8 cellular contexts compared by ENCODE assay signal in genomic region chr4:122786296-122786695, GRCh38. TPM values are rescaled to one million over a fixed set of nuclear protein-coding genes. Genes with fewer than 3 reads are reported as not detected.
DNase-seq lines count a peak whose midpoint lies in the region; ATAC-seq and TF ChIP-seq lines count a peak whose summit lies in the region.
"Not testable (repeated sequence)": the region's sequence is repeated elsewhere in the genome, so short reads cannot be mapped to it uniquely, and the experiment has no call there.

No MANE protein-coding gene starts in this region.

- not testable (repeated sequence) for H3K4me1 ChIP-seq in trophoblast cell (ENCODE audit: control insufficient read depth in 1 of 2, insufficient read depth in 2 of 2, low read length in 2 of 2)
- peaks cover 6 to 19% (median 11%) of the 10 kb centered on the region in 4 donors for H3K4me1 ChIP-seq in transverse colon

- H3K36me3 Mint-ChIP-seq in activated CD8-positive, alpha-beta T cell treated with anti-CD3 and anti-CD28 coated beads, Interleukin-2, amount 10 ng/mL, durations not matched to agents 7 days and 5 days (ENCODE audit: low read depth); activated naive CD4-positive, alpha-beta T cell treated with anti-CD3 and anti-CD28 coated beads, Interleukin-2, amount 50 U/mL, for 72 hours: not testable (repeated sequence)

- not testable (repeated sequence) for H3K36me3 ChIP-seq in trophoblast cell (ENCODE audit: control insufficient read depth in 1 of 2, insufficient read depth in 2 of 2, low read length in 2 of 2); transverse colon

- not testable (repeated sequence) for H4K8ac ChIP-seq in trophoblast cell (ENCODE audit: low read depth, low read length)

- not testable (repeated sequence) for H3K27me3 ChIP-seq in trophoblast cell (ENCODE audit: insufficient read depth, low read length); transverse colon

- H3K9me3 Mint-ChIP-seq in activated CD8-positive, alpha-beta T cell treated with anti-CD3 and anti-CD28 coated beads, Interleukin-2, amount 10 ng/mL, durations not matched to agents 7 days and 5 days (ENCODE audit: insufficient read depth); activated naive CD4-positive, alpha-beta T cell treated with anti-CD3 and anti-CD28 coated beads, Interleukin-2, amount 50 U/mL, for 72 hours: not testable (repeated sequence)

- CTCF ChIA-PET in activated CD8-positive, alpha-beta T cell treated with anti-CD3 and anti-CD28 coated beads, Interleukin-2, amount 10 ng/mL, durations not matched to agents 7 days and 5 days (lab: Charles Lee) = not testable (repeated sequence)

- H3K4me2 ChIP-seq in trophoblast cell (ENCODE audit: low read length) = not testable (repeated sequence)

- not testable (repeated sequence) for H3K9ac ChIP-seq in trophoblast cell (ENCODE audit: low read length)

- not testable (repeated sequence) for H2BK120ac ChIP-seq in trophoblast cell (ENCODE audit: insufficient read depth, low read length, poor library complexity)

- H3K27me3 Mint-ChIP-seq in activated CD8-positive, alpha-beta T cell treated with anti-CD3 and anti-CD28 coated beads, Interleukin-2, amount 10 ng/mL, durations not matched to agents 7 days and 5 days (ENCODE audit: low read depth) = peaks cover 10% of the 10 kb centered on the region

- H3K79me2 ChIP-seq in trophoblast cell (ENCODE audit: control insufficient read depth, insufficient read depth, low read length, poor library complexity) = not testable (repeated sequence)

- TF ChIP-seq CTCF in GM12865 (IDR thresholded peaks at IDR 0.05; ENCODE audit: insufficient read depth, low read depth, low read length, missing control alignments); epithelial cell of proximal tubule (conservative IDR thresholded peaks at IDR 0.05; ENCODE audit: low read depth, low read length); transverse colon (IDR thresholded peaks at IDR 0.05): not testable (repeated sequence)

- not testable (repeated sequence) for H2BK12ac ChIP-seq in trophoblast cell (ENCODE audit: low read length)

- H2AFZ ChIP-seq in trophoblast cell (ENCODE audit: insufficient read depth, low read length, poor library complexity) = not testable (repeated sequence)

- H3K4me1 Mint-ChIP-seq in activated CD8-positive, alpha-beta T cell treated with anti-CD3 and anti-CD28 coated beads, Interleukin-2, amount 10 ng/mL, durations not matched to agents 7 days and 5 days (ENCODE audit: low read depth) = peaks cover 21% of the 10 kb centered on the region

- not testable (repeated sequence) for H4K12ac ChIP-seq in trophoblast cell (ENCODE audit: low read depth, low read length)

- not testable (repeated sequence) for H3K4me3 ChIP-seq in GM12865 (ENCODE audit: low read depth, low read length); epithelial cell of proximal tubule (ENCODE audit: low read depth, low read length); trophoblast cell (ENCODE audit: low read depth, low read length); transverse colon

- in situ Hi-C loops in transverse colon (cut with MboI; ENCODE audit: low pct_ligation_motif_present in 1 of 4, low pct_unique_long_range_greater_than_20kb in 1 of 4, low sequenced_read_pairs in 3 of 4) = not testable (repeated sequence)

- not testable (repeated sequence) for H3K27ac ChIP-seq in trophoblast cell (ENCODE audit: low read depth, low read length)
- H3K27ac ChIP-seq in transverse colon = peak overlapping the region in 1 of 4 donors; percentile 42

- H3K79me1 ChIP-seq in trophoblast cell (ENCODE audit: low read length) = not testable (repeated sequence)

- intact Hi-C loops in transverse colon (cut with DNase I; ENCODE audit: low total_unique reads) = not testable (repeated sequence)

- H2BK5ac ChIP-seq in trophoblast cell (ENCODE audit: low read depth, low read length, poor library complexity) = not testable (repeated sequence)

- DNase-seq in GM12865 (ENCODE audit: low read depth) = peak; percentile 6
- DNase-seq in HT1080 (ENCODE audit: low read depth) = peak; percentile 56
- DNase-seq in SW480 (ENCODE audit: low spot score) = peak; percentile 25
- not testable (repeated sequence) for DNase-seq in activated CD8-positive, alpha-beta T cell treated with anti-CD3 and anti-CD28 coated beads, Interleukin-2, amount 10 ng/mL, durations not matched to agents 7 days and 5 days
- DNase-seq in activated naive CD4-positive, alpha-beta T cell treated with anti-CD3 and anti-CD28 coated beads, Interleukin-2, amount 50 U/mL, for 72 hours (ENCODE audit: low spot score in 2 of 2) = peak in 1 of 2 donors; percentile 33
- DNase-seq in epithelial cell of proximal tubule (ENCODE audit: low read depth) = peak; percentile 32
- peak; percentile 28 to 55 for DNase-seq in trophoblast cell
- DNase-seq in transverse colon = peak; percentile 28

- not testable (repeated sequence) for TF ChIP-seq POLR2A in transverse colon (IDR thresholded peaks at IDR 0.05)

- not testable (repeated sequence) for H4K91ac ChIP-seq in trophoblast cell (ENCODE audit: low read depth, low read length)

- no CpG with 5 or more reads among the region's 4 CpGs for WGBS in trophoblast cell (ENCODE audit: extremely low coverage, insufficient coverage, insufficient read length)
- WGBS in transverse colon (ENCODE audit: low coverage in 1 of 2), 2 donors = 93 to 98% methylated on average over 4 of the region's 4 CpGs

- H2AK5ac ChIP-seq in trophoblast cell (ENCODE audit: low read length) = not testable (repeated sequence)

- H3K4me3 Mint-ChIP-seq in activated CD8-positive, alpha-beta T cell treated with anti-CD3 and anti-CD28 coated beads, Interleukin-2, amount 10 ng/mL, durations not matched to agents 7 days and 5 days = not testable (repeated sequence)

- POLR2A ChIA-PET in activated CD8-positive, alpha-beta T cell treated with anti-CD3 and anti-CD28 coated beads, Interleukin-2, amount 10 ng/mL, durations not matched to agents 7 days and 5 days (lab: Charles Lee) = not testable (repeated sequence)

- H3K18ac ChIP-seq in trophoblast cell (ENCODE audit: low read length) = not testable (repeated sequence)

- peak overlapping the region; percentile 32 for H3K27ac Mint-ChIP-seq in activated CD8-positive, alpha-beta T cell treated with anti-CD3 and anti-CD28 coated beads, Interleukin-2, amount 10 ng/mL, durations not matched to agents 7 days and 5 days
- H3K27ac Mint-ChIP-seq in activated naive CD4-positive, alpha-beta T cell treated with anti-CD3 and anti-CD28 coated beads, Interleukin-2, amount 50 U/mL, for 72 hours = peak overlapping the region; percentile 37 to 57

- H3K4ac ChIP-seq in trophoblast cell (ENCODE audit: low read depth, low read length) = not testable (repeated sequence)

- not testable (repeated sequence) for H3K9me3 ChIP-seq in trophoblast cell (ENCODE audit: insufficient read depth, low read depth, low read length); transverse colon

- H3K14ac ChIP-seq in trophoblast cell (ENCODE audit: low read length) = not testable (repeated sequence)

- ATAC-seq in activated CD8-positive, alpha-beta T cell treated with anti-CD3 and anti-CD28 coated beads, Interleukin-2, amount 10 ng/mL, durations not matched to agents 7 days and 5 days = not testable (repeated sequence)
- ATAC-seq in activated naive CD4-positive, alpha-beta T cell treated with anti-CD3 and anti-CD28 coated beads, Interleukin-2, amount 50 U/mL, for 72 hours = peak; percentile 92

- TF ChIP-seq EP300 in transverse colon (IDR thresholded peaks at IDR 0.05; ENCODE audit: low read depth) = not testable (repeated sequence)

- H3K23ac ChIP-seq in trophoblast cell (ENCODE audit: low read length) = not testable (repeated sequence)

RNA-seq across cellular contexts. Expression of gene FGF2, which starts 40.3 kb away (rescaled TPM):
- 16.7 and 16.8 TPM in 2 replicates for total RNA-seq in HT1080 (2014; rRNA removed; shearing (Covaris generic))
- 6.0 and 8.8 TPM in 2 replicates for polyA plus RNA-seq in HT1080 (2015; cell fraction: cytosol; rRNA removed)
- 6.2 and 6.8 TPM in 2 replicates for polyA plus RNA-seq in HT1080 (2015; cell fraction: nucleus; rRNA removed)
- total RNA-seq in activated CD8-positive, alpha-beta T cell treated with anti-CD3 and anti-CD28 coated beads, Interleukin-2, amount 10 ng/mL, durations not matched to agents 7 days and 5 days = under 1 TPM in 1 of 2 experiments, not detected in 1; 0.13 TPM
- 1 to 10 TPM in 1 of 2 donors, under 1 TPM in 1; 0.23 to 4.2 TPM for total RNA-seq in activated naive CD4-positive, alpha-beta T cell treated with anti-CD3 and anti-CD28 coated beads, Interleukin-2, amount 50 U/mL, for 72 hours
- 11.4 and 17.4 TPM in 2 replicates for total RNA-seq in epithelial cell of proximal tubule
- 0.46 and 0.49 TPM in 2 replicates for polyA plus RNA-seq in trophoblast cell (2013)
- 1 to 10 TPM; 1.9 to 8.6 (median 5.8) TPM for total RNA-seq in transverse colon

RNA-seq across cellular contexts. Expression of gene BBS12, which starts 53.8 kb away (rescaled TPM):
- total RNA-seq in HT1080 (2014; rRNA removed; shearing (Covaris generic)) = 1.5 and 1.7 TPM in 2 replicates
- 2.3 and 2.8 TPM in 2 replicates for polyA plus RNA-seq in HT1080 (2015; cell fraction: cytosol; rRNA removed)
- polyA plus RNA-seq in HT1080 (2015; cell fraction: nucleus; rRNA removed) = 2.1 and 2.7 TPM in 2 replicates
- total RNA-seq in activated CD8-positive, alpha-beta T cell treated with anti-CD3 and anti-CD28 coated beads, Interleukin-2, amount 10 ng/mL, durations not matched to agents 7 days and 5 days = 1 to 10 TPM; 1.3 to 1.4 TPM
- 1 to 10 TPM in 1 of 2 donors, under 1 TPM in 1; 0.96 to 5.8 TPM for total RNA-seq in activated naive CD4-positive, alpha-beta T cell treated with anti-CD3 and anti-CD28 coated beads, Interleukin-2, amount 50 U/mL, for 72 hours
- total RNA-seq in epithelial cell of proximal tubule = 2.2 and 3.5 TPM in 2 replicates
- 1.3 TPM in 2 replicates for polyA plus RNA-seq in trophoblast cell (2013)
- total RNA-seq in transverse colon = 1 to 10 TPM in 3 of 4 donors, under 1 TPM in 1; 0.60 to 6.0 (median 3.3) TPM
